Comparison of ENCODE assay signal across 10 cellular contexts in the genomic region with DNA sequence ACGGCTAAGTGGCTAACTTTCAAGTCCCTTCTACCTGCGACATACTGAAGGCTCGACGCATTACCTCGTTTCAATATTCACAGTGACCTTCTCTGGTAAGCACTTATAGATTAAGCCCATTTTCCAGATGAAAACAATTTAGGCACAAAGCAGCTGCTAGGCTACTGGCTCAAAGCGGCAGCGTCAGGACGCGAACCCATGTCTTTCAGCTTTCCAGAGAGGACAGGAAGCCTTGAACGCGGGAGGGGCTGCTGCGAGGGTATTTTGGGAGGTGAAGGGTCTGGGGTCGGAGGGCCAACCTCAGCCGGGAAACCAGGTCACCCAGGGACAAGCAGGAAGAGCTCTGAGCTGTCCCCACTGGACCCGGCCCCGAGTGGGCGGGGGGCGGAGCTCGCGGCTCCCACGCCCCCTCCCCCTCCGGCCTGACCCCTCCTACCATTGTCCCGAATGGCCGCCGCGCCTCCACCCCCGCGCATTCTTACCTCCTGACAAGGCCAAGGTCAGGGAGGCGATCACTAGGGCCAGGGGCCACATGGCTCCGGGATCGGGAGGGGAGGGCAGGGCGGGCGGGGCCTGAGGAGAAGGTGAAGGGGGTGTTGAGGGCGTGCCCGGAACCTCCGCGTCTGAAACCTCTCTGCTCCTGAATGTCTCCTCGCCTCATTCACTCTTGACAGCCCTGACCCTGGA. TPM values are rescaled to one million over a fixed set of nuclear protein-coding genes. Genes with fewer than 3 reads are reported as not detected.
A peak's percentile ranks its signal among the peaks of the same experiment; 100 is the strongest.
DNase-seq lines count a peak whose midpoint lies in the region; ATAC-seq and TF ChIP-seq lines count a peak whose summit lies in the region.
"Had no signal": no experiment of that assay in that cellular context is flagged by ENCODE, and none has a peak within 500 bp of the region (broad histone marks: within the 10 kb centered on the region; RNA-seq: fewer than 3 reads in every experiment).

A gene with protein sequence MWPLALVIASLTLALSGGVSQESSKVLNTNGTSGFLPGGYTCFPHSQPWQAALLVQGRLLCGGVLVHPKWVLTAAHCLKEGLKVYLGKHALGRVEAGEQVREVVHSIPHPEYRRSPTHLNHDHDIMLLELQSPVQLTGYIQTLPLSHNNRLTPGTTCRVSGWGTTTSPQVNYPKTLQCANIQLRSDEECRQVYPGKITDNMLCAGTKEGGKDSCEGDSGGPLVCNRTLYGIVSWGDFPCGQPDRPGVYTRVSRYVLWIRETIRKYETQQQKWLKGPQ (minus strand): TSS at position 559 of the 687 bp plus-strand sequence. CDS start 25 bp downstream, at position 534.

- no peak within 1 kb of the TSS for H3K27ac ChIP-seq in BLaER1 treated with 17β-estradiol and CSF1 and Interleukin-3, amounts not matched to agents 10 nM and 100 nM

- H3K4me2 ChIP-seq in BLaER1 treated with 17β-estradiol and CSF1 and Interleukin-3, amounts not matched to agents 10 nM and 100 nM = peak within 1 kb of the TSS; percentile 34 to 62 (median 50); a peak in 16 of 22 replicates

- H3K4me3 Mint-ChIP-seq in natural killer cell treated with Interleukin-12 subunit alpha and Interleukin-12 subunit beta and Interleukin-15 and Interleukin-18, amount 100 ng/mL, for 72 hours = peak within 1 kb of the TSS; percentile 35

- no peak for TF ChIP-seq RAD21 in Ishikawa (IDR thresholded peaks at IDR 0.05; ENCODE audit: low read depth)

- ATAC-seq in natural killer cell treated with Interleukin-12 subunit alpha and Interleukin-12 subunit beta and Interleukin-15 and Interleukin-18, amount 100 ng/mL, for 72 hours = peak; percentile 42 to 74
- no peak for ATAC-seq in HG03432 (IDR thresholded peaks at IDR 0.05; ENCODE audit: unreplicated experiment)
- no peak for ATAC-seq in GM19455 (IDR thresholded peaks at IDR 0.05; ENCODE audit: unreplicated experiment)

- peaks cover 33 to 47% of the 10 kb centered on the region in 2 donors for H3K27me3 Mint-ChIP-seq in natural killer cell treated with Interleukin-12 subunit alpha and Interleukin-12 subunit beta and Interleukin-15 and Interleukin-18, amount 100 ng/mL, for 72 hours

- H3K27me3 ChIP-seq in BLaER1 treated with 17β-estradiol and CSF1 and Interleukin-3, amounts not matched to agents 10 nM and 100 nM = no peaks in the 10 kb centered on the region

- TF ChIP-seq EP300 in Ishikawa (IDR thresholded peaks at IDR 0.05; ENCODE audit: borderline replicate concordance) = no peak

- TF ChIP-seq CTCF in fibroblast of pulmonary artery (IDR thresholded peaks at IDR 0.05; ENCODE audit: low read length, missing control alignments) = no peak

- DNase-seq in fibroblast of pulmonary artery (ENCODE audit: low read depth) (peak; percentile 2), hepatic stellate cell (ENCODE audit: low spot score) (no peak), NCI-H446 treated with DMSO at 0.1 percent for 48 hours (lab: John Stamatoyannopoulos, UW) (no peak)
- DNase-seq in natural killer cell treated with Interleukin-12 subunit alpha and Interleukin-12 subunit beta and Interleukin-15 and Interleukin-18, amount 100 ng/mL, for 72 hours (ENCODE audit: low spot score) = no peak
- DNase-seq: activated CD4-positive, alpha-beta T cell treated with anti-CD3 and anti-CD28 coated beads for 4 hours; NCI-H526 had no signal

- H3K9ac ChIP-seq in BLaER1 treated with 17β-estradiol and CSF1 and Interleukin-3, amounts not matched to agents 10 nM and 100 nM = no peak within 1 kb of the TSS; a peak in 2 of 22 replicates

- no peak within 1 kb of the TSS for H3K27ac Mint-ChIP-seq in natural killer cell treated with Interleukin-12 subunit alpha and Interleukin-12 subunit beta and Interleukin-15 and Interleukin-18, amount 100 ng/mL, for 72 hours

- no peaks in the 10 kb centered on the region for H3K9me3 ChIP-seq in BLaER1 treated with 17β-estradiol and CSF1 and Interleukin-3, amounts not matched to agents 10 nM and 100 nM (replicated peaks in 1 of 11)

- peaks cover 8% of the 10 kb centered on the region for H3K9me3 Mint-ChIP-seq in natural killer cell treated with Interleukin-12 subunit alpha and Interleukin-12 subunit beta and Interleukin-15 and Interleukin-18, amount 100 ng/mL, for 72 hours

- H4K20me1 ChIP-seq in BLaER1 treated with 17β-estradiol and CSF1 and Interleukin-3, amounts not matched to agents 10 nM and 100 nM = no peaks in the 10 kb centered on the region

- 0 out of 20 replicates have a peak, but pooled peaks cover 0 to 3% (median 0%) of the 10 kb centered on the region in 10 experiments for H3K4me1 ChIP-seq in BLaER1 treated with 17β-estradiol and CSF1 and Interleukin-3, amounts not matched to agents 10 nM and 100 nM

- peak within 1 kb of the TSS in 8 of 10 experiments; percentile 27 to 54 (median 38); a peak in 10 of 20 replicates for H3K4me3 ChIP-seq in BLaER1 treated with 17β-estradiol and CSF1 and Interleukin-3, amounts not matched to agents 10 nM and 100 nM
- H3K4me3 ChIP-seq in fibroblast of pulmonary artery (replicated peaks; ENCODE audit: low read depth, low read length) = no peak within 1 kb of the TSS

- peaks cover 4% of the 10 kb centered on the region for H3K36me3 Mint-ChIP-seq in natural killer cell treated with Interleukin-12 subunit alpha and Interleukin-12 subunit beta and Interleukin-15 and Interleukin-18, amount 100 ng/mL, for 72 hours

- no peaks in the 10 kb centered on the region for H3K36me3 ChIP-seq in BLaER1 treated with 17β-estradiol and CSF1 and Interleukin-3, amounts not matched to agents 10 nM and 100 nM

- H3K4me1 Mint-ChIP-seq in natural killer cell treated with Interleukin-12 subunit alpha and Interleukin-12 subunit beta and Interleukin-15 and Interleukin-18, amount 100 ng/mL, for 72 hours (ENCODE audit: low read depth in 2 of 2) = peaks cover 0 to 6% of the 10 kb centered on the region in 2 donors

TF ChIP-seq in Ishikawa, 13 proteins besides CTCF, POLR2A, EP300 and RAD21:
- TF ChIP-seq FOXM1 (IDR thresholded peaks at IDR 0.05; ENCODE audit: borderline replicate concordance, low read depth) (no peak), NFIC (IDR thresholded peaks at IDR 0.05) (no peak), EGR1 (IDR thresholded peaks at IDR 0.05) (peak; percentile 76)

RNA-seq across cellular contexts. Expression of the gene that starts here (rescaled TPM):
- total RNA-seq in natural killer cell treated with Interleukin-12 subunit alpha and Interleukin-12 subunit beta and Interleukin-15 and Interleukin-18, amount 100 ng/mL, for 72 hours = not detected

Comparison
In these comparisons a context has a peak if more than half of its experiments do, and no peak if none do; other contexts are left out.
1. Peak in ATAC-seq in natural killer cell treated with Interleukin-12 subunit alpha and Interleukin-12 subunit beta and Interleukin-15 and Interleukin-18, amount 100 ng/mL, for 72 hours; RNA of the gene not detected or under 1 TPM.